Comparison of ENCODE assay signal across 8 cellular contexts in genomic region chr16:15093940-15094827, GRCh38.
A peak's percentile ranks its signal among the peaks of the same experiment; 100 is the strongest.
DNase-seq lines count a peak whose midpoint lies in the region; ATAC-seq and TF ChIP-seq lines count a peak whose summit lies in the region.
"Not testable (repeated sequence)": the region's sequence is repeated elsewhere in the genome, so short reads cannot be mapped to it uniquely, and the experiment has no call there.

Gene RRN3, minus strand, starts transcription at chr16:15094272. Its CDS starts 39 bp downstream, at chr16:15094233.

- peak within 1 kb of the TSS; percentile 80 for H3K4me3 ChIP-seq in AG10803 (ENCODE audit: low read length)

- DNase-seq in AG10803 (ENCODE audit: low read depth) (peak; percentile 93), NCI-H446 (lab: John Stamatoyannopoulos, UW) (peak; percentile 49 to 93), cerebellar cortex (ENCODE audit: low spot score) (peak; percentile 94), islet precursor cell (peak; percentile 97)
- DNase-seq in stimulated activated CD4-positive, alpha-beta T cell treated with anti-CD3 and anti-CD28 coated beads, Interleukin-12 subunit alpha, Interleukin-12 subunit beta, amount 100 ng/mL, for 48 hours (ENCODE audit: low read depth in 2 of 3, low spot score in 1 of 3) = peak; percentile 79 to 85 (median 84)

- ATAC-seq in GM19043 (IDR thresholded peaks at IDR 0.05; ENCODE audit: low read depth, unreplicated experiment) = peak; percentile 99
- ATAC-seq in HG03354 (IDR thresholded peaks at IDR 0.05; ENCODE audit: poor library complexity, severe bottlenecking, unreplicated experiment) = peak; percentile 98
- ATAC-seq in activated CD4-positive, CD25-positive, alpha-beta regulatory T cell treated with anti-CD3 and anti-CD28 coated beads, Interleukin-2, amount 50 U/mL, for 24 hours = peak; percentile 100

- not testable (repeated sequence) for TF ChIP-seq CTCF in AG10803 (conservative IDR thresholded peaks at IDR 0.05; ENCODE audit: low read length)

Comparison
In these comparisons a context has a peak if more than half of its experiments do, and no peak if none do; other contexts are left out.
1. Peak in every context shown above with its lines: DNase-seq, ATAC-seq and H3K4me3 ChIP-seq.